In the genomic region with DNA sequence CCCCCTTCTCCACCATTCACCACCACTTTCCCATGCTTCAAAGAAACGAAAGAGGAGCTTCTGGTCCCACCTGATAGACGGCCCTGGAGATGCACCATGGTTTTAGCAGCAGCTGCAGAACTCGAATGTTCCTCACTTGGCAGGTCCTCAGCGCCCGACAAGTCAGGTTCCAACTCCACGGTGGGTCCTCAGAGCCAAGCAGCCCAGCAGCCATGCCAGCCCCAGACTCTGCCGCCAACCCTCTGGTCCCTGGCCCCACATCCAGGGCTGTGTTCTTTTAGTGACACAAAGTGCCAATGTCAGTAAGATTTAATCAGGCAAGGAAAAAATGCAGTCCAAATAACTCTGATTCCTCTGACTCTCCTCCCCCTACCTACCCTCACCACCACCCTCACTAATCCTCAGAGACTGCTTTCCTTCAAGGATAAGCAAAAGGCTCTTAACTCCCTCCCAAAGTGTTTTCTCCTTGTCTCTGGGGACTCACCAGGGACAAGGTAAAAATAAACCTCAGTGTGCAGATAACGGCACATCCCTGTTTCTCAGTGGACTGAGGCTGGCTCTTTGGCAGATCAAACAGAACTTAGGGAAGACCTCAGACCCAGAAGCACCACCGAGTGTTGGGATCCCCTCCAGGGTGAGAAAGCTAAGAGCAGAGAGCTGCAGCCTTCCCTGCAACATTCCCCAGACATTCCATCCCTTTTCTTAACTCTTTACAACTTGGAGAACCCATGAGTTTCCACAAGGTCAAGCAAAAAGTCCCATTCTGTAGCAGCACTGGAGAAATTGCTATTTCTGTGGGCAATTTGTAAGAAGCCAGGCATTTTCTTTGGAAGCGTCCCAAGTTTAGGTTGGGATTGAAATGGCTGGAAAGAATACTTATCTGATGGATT, we compare ENCODE assay signal across 12 cellular contexts.
A peak's percentile ranks its signal among the peaks of the same experiment; 100 is the strongest.
DNase-seq lines count a peak whose midpoint lies in the region; ATAC-seq and TF ChIP-seq lines count a peak whose summit lies in the region.
"Had no signal": no experiment of that assay in that cellular context is flagged by ENCODE, and none has a peak within 500 bp of the region (broad histone marks: within the 10 kb centered on the region; RNA-seq: fewer than 3 reads in every experiment).

No MANE protein-coding gene starts in this region.

- CTCF ChIA-PET in HEK293 (lab: Yijun Ruan, JAX), result interaction anchor here (0.8 kb wide), 1 partner anchor 122 kb away, joined by 5 read pairs; no protein-coding TSS in a partner anchor

- H3K27me3 ChIP-seq in ascending aorta, result no peaks in the 10 kb centered on the region
- H3K27me3 ChIP-seq in Peyer's patch, result no peaks in the 10 kb centered on the region

- DNase-seq in ascending aorta (ENCODE audit: low spot score in 2 of 2) (no peak), hepatic stellate cell (ENCODE audit: low spot score) (peak; percentile 65), sciatic nerve (ENCODE audit: low spot score) (no peak), Peyer's patch (no peak)
- no peak for DNase-seq in activated T-cell treated with anti-CD3 and anti-CD28 coated beads, Interleukin-2, amount 50 U/mL, for 72 hours
- DNase-seq: activated CD4-positive, alpha-beta memory T cell treated with anti-CD3 and anti-CD28 coated beads, Interleukin-2, amount 10 ng/mL, durations not matched to agents 7 days and 5 days; activated naive CD4-positive, alpha-beta T cell treated with anti-CD3 and anti-CD28 coated beads, Interleukin-2, amount 50 U/mL, for 16 hours; Calu3; heart right ventricle; PC-3 had no signal

- peak; percentile 32 for ATAC-seq in sciatic nerve
- no peak for ATAC-seq in GM19035 (IDR thresholded peaks at IDR 0.05; ENCODE audit: unreplicated experiment)
- ATAC-seq in activated T-cell treated with anti-CD3 and anti-CD28 coated beads, Interleukin-2, amount 50 U/mL, for 72 hours (replicated peaks in 1 of 2), result no peak
- ATAC-seq: PC-3 had no signal

- peaks cover 20% of the 10 kb centered on the region for H3K4me1 Mint-ChIP-seq in activated T-cell treated with anti-CD3 and anti-CD28 coated beads, Interleukin-2, amount 50 U/mL, for 72 hours (ENCODE audit: low read depth)
- H3K4me1 Mint-ChIP-seq: activated CD4-positive, alpha-beta memory T cell treated with anti-CD3 and anti-CD28 coated beads, Interleukin-2, amount 10 ng/mL, durations not matched to agents 7 days and 5 days had no signal

- H3K27me3 Mint-ChIP-seq in activated T-cell treated with anti-CD3 and anti-CD28 coated beads, Interleukin-2, amount 50 U/mL, for 72 hours (ENCODE audit: low read depth), result peaks cover 11% of the 10 kb centered on the region
- H3K27me3 Mint-ChIP-seq: activated CD4-positive, alpha-beta memory T cell treated with anti-CD3 and anti-CD28 coated beads, Interleukin-2, amount 10 ng/mL, durations not matched to agents 7 days and 5 days had no signal

- intact Hi-C loops in ascending aorta (cut with DNase I) (no loop called here), sciatic nerve (cut with DNase I) (no loop called here)

- no peaks in the 10 kb centered on the region for H3K9me3 Mint-ChIP-seq in activated T-cell treated with anti-CD3 and anti-CD28 coated beads, Interleukin-2, amount 50 U/mL, for 72 hours
- H3K9me3 Mint-ChIP-seq: activated CD4-positive, alpha-beta memory T cell treated with anti-CD3 and anti-CD28 coated beads, Interleukin-2, amount 10 ng/mL, durations not matched to agents 7 days and 5 days had no signal

- H3K27ac ChIP-seq in HEK293 (ENCODE audit: extremely low read depth, low read depth, low read length) (no peak overlapping the region), ascending aorta (peak overlapping the region; percentile 40 to 45), Peyer's patch (peak overlapping the region in 1 of 4 donors; percentile 13)
- H3K27ac ChIP-seq: heart right ventricle had no signal

- no peak overlapping the region for H3K4me3 Mint-ChIP-seq in activated T-cell treated with anti-CD3 and anti-CD28 coated beads, Interleukin-2, amount 50 U/mL, for 72 hours
- H3K4me3 Mint-ChIP-seq: activated CD4-positive, alpha-beta memory T cell treated with anti-CD3 and anti-CD28 coated beads, Interleukin-2, amount 10 ng/mL, durations not matched to agents 7 days and 5 days had no signal

- H3K9me3 ChIP-seq in HEK293 (ENCODE audit: control insufficient read depth, insufficient read depth, low read depth, low read length) (no peaks in the 10 kb centered on the region), ascending aorta (no peaks in the 10 kb centered on the region), Peyer's patch (no peaks in the 10 kb centered on the region)
- H3K9me3 ChIP-seq: heart right ventricle had no signal

- TF ChIP-seq POLR2A in Peyer's patch (IDR thresholded peaks at IDR 0.05), result no peak

- peaks cover 9% of the 10 kb centered on the region for H3K4me1 ChIP-seq in HEK293 (ENCODE audit: control insufficient read depth, insufficient read depth, low read length)
- peaks cover 6 to 12% of the 10 kb centered on the region in 2 donors for H3K4me1 ChIP-seq in ascending aorta
- no peaks in the 10 kb centered on the region for H3K4me1 ChIP-seq in Peyer's patch

- H3K27ac Mint-ChIP-seq in activated T-cell treated with anti-CD3 and anti-CD28 coated beads, Interleukin-2, amount 50 U/mL, for 72 hours, result no peak overlapping the region
- H3K27ac Mint-ChIP-seq: activated CD4-positive, alpha-beta memory T cell treated with anti-CD3 and anti-CD28 coated beads, Interleukin-2, amount 10 ng/mL, durations not matched to agents 7 days and 5 days had no signal

- POLR2A ChIA-PET in HEK293 (lab: Yijun Ruan, JAX), result no interaction called here

- no peak overlapping the region for H3K4me3 ChIP-seq in HEK293 (ENCODE audit: low read depth, low read length)
- peak overlapping the region; percentile 30 to 47 for H3K4me3 ChIP-seq in ascending aorta
- H3K4me3 ChIP-seq in Peyer's patch, result no peak overlapping the region

- TF ChIP-seq CTCF in HEK293 (tag by site-specific recombination; IDR thresholded peaks at IDR 0.05), result no peak
- TF ChIP-seq CTCF in ascending aorta (IDR thresholded peaks at IDR 0.05), result no peak
- TF ChIP-seq CTCF in Peyer's patch (IDR thresholded peaks at IDR 0.05), result no peak

- no peaks in the 10 kb centered on the region for H3K36me3 Mint-ChIP-seq in activated T-cell treated with anti-CD3 and anti-CD28 coated beads, Interleukin-2, amount 50 U/mL, for 72 hours (ENCODE audit: insufficient read depth in 2 of 2)

- H3K36me3 ChIP-seq in HEK293 (ENCODE audit: control insufficient read depth in 2 of 2, insufficient read depth in 1 of 2, low read length in 2 of 2) (no peaks in the 10 kb centered on the region), ascending aorta (no peaks in the 10 kb centered on the region), Peyer's patch (no peaks in the 10 kb centered on the region)
- H3K36me3 ChIP-seq: heart right ventricle had no signal

TF ChIP-seq in HEK293, 187 proteins besides CTCF, POLR2A, EP300 and RAD21 (continues in another document):
- TF ChIP-seq ZNF837 (tag by site-specific recombination; IDR thresholded peaks at IDR 0.05) (no peak), BCL11B (tag by site-specific recombination; IDR thresholded peaks at IDR 0.05; ENCODE audit: low read depth) (no peak), WT1 (tag by site-specific recombination; IDR thresholded peaks at IDR 0.05) (no peak), ZNF175 (tag by site-specific recombination; IDR thresholded peaks at IDR 0.05) (no peak), ZNF2 (tag by site-specific recombination; IDR thresholded peaks at IDR 0.05) (no peak), ZNF426 (tag by site-specific recombination; IDR thresholded peaks at IDR 0.05) (no peak), ZNF521 (tag by site-specific recombination; IDR thresholded peaks at IDR 0.05) (no peak), ZNF544 (tag by site-specific recombination; IDR thresholded peaks at IDR 0.05) (no peak), ZNF776 (tag by site-specific recombination; IDR thresholded peaks at IDR 0.05; ENCODE audit: borderline replicate concordance) (no peak), ZNF146 (tag by site-specific recombination; IDR thresholded peaks at IDR 0.05) (no peak), ZNF558 (tag by site-specific recombination; IDR thresholded peaks at IDR 0.05) (no peak)
- TF ChIP-seq, protein P1, sequence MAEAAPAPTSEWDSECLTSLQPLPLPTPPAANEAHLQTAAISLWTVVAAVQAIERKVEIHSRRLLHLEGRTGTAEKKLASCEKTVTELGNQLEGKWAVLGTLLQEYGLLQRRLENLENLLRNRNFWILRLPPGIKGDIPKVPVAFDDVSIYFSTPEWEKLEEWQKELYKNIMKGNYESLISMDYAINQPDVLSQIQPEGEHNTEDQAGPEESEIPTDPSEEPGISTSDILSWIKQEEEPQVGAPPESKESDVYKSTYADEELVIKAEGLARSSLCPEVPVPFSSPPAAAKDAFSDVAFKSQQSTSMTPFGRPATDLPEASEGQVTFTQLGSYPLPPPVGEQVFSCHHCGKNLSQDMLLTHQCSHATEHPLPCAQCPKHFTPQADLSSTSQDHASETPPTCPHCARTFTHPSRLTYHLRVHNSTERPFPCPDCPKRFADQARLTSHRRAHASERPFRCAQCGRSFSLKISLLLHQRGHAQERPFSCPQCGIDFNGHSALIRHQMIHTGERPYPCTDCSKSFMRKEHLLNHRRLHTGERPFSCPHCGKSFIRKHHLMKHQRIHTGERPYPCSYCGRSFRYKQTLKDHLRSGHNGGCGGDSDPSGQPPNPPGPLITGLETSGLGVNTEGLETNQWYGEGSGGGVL (tag by site-specific recombination; IDR thresholded peaks at IDR 0.05), result 0 out of 2 replicates have a peak, but pooled peaks have one; percentile 33
- TF ChIP-seq, protein P2, sequence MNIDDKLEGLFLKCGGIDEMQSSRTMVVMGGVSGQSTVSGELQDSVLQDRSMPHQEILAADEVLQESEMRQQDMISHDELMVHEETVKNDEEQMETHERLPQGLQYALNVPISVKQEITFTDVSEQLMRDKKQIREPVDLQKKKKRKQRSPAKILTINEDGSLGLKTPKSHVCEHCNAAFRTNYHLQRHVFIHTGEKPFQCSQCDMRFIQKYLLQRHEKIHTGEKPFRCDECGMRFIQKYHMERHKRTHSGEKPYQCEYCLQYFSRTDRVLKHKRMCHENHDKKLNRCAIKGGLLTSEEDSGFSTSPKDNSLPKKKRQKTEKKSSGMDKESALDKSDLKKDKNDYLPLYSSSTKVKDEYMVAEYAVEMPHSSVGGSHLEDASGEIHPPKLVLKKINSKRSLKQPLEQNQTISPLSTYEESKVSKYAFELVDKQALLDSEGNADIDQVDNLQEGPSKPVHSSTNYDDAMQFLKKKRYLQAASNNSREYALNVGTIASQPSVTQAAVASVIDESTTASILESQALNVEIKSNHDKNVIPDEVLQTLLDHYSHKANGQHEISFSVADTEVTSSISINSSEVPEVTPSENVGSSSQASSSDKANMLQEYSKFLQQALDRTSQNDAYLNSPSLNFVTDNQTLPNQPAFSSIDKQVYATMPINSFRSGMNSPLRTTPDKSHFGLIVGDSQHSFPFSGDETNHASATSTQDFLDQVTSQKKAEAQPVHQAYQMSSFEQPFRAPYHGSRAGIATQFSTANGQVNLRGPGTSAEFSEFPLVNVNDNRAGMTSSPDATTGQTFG (tag by site-specific recombination; IDR thresholded peaks at IDR 0.05; ENCODE audit: borderline replicate concordance), result no peak

Comparison
In these comparisons a context has a peak if more than half of its experiments do, and no peak if none do; other contexts are left out.
1. H3K4me3 ChIP-seq: peak in ascending aorta (2 of 2); none in HEK293 (single experiment) and Peyer's patch (0 of 4).